ENCODE assay signal across 18 cellular contexts in genomic region chr2:119701352-119701751, GRCh38. TPM values are rescaled to one million over a fixed set of nuclear protein-coding genes. Genes with fewer than 3 reads are reported as not detected.
A peak's percentile ranks its signal among the peaks of the same experiment; 100 is the strongest.
DNase-seq lines count a peak whose midpoint lies in the region.
"Had no signal": no experiment of that assay in that cellular context is flagged by ENCODE, and none has a peak within 500 bp of the region (broad histone marks: within the 10 kb centered on the region; RNA-seq: fewer than 3 reads in every experiment).

No MANE protein-coding gene starts in this region.

- no peak overlapping the region for H3K4ac ChIP-seq in neuronal stem cell (ENCODE audit: low read length)

- H3K4me3 ChIP-seq in HUES64 (ENCODE audit: low read length), result 0 out of 2 replicates have a peak overlapping the region, but pooled peaks have one; percentile 2
- no peak overlapping the region for H3K4me3 ChIP-seq in iPS DF 6.9 (ENCODE audit: low read length)
- no peak overlapping the region for H3K4me3 ChIP-seq in neuronal stem cell (ENCODE audit: low read length in 2 of 2)
- H3K4me3 ChIP-seq: GM23248 had no signal

- no peak overlapping the region for H3K23ac ChIP-seq in neuronal stem cell (ENCODE audit: low read depth, low read length, poor library complexity)

- no peak overlapping the region for H2BK120ac ChIP-seq in neuronal stem cell (ENCODE audit: low read depth, low read length)

- H2BK15ac ChIP-seq in neuronal stem cell (ENCODE audit: low read length), result no peak overlapping the region

- H3K27me3 ChIP-seq in HUES64 (ENCODE audit: insufficient read depth, low read length) (no peaks in the 10 kb centered on the region), iPS DF 6.9 (ENCODE audit: control insufficient read depth, insufficient read depth, low read length) (no peaks in the 10 kb centered on the region), neuronal stem cell (ENCODE audit: control insufficient read depth in 3 of 3, insufficient read depth in 3 of 3, low read depth in 1 of 3, low read length in 3 of 3) (no peaks in the 10 kb centered on the region)

- WGBS in HUES64, result 22% methylated on average over 12 of the region's 12 CpGs
- no CpG with 5 or more reads among the region's 12 CpGs for WGBS in iPS DF 6.9 (ENCODE audit: insufficient coverage, insufficient read length)
- WGBS in neuronal stem cell (ENCODE audit: extremely low coverage in 2 of 2, insufficient read length in 2 of 2, insufficient replicate concordance in 1 of 2), 2 donors, result no CpG with 5 or more reads among the region's 12 CpGs

- H3K9ac ChIP-seq in ES-I3 (ENCODE audit: low read depth, low read length) (peak overlapping the region; percentile 24; the same call in 1 of the 2 replicates), HUES64 (ENCODE audit: low read depth, low read length) (peak overlapping the region; percentile 53; the same call in 1 of the 2 replicates), neuronal stem cell (ENCODE audit: low read depth, low read length, poor library complexity) (no peak overlapping the region)
- H3K9ac ChIP-seq: GM23248, KMS-11 had no signal

- no peak overlapping the region for H4K8ac ChIP-seq in neuronal stem cell (ENCODE audit: low read depth, low read length)

- peak overlapping the region; percentile 74 for H2AFZ ChIP-seq in neuronal stem cell (ENCODE audit: low read length)
- H2AFZ ChIP-seq: GM23248 had no signal

- DNase-seq in iPS DF 6.9 (ENCODE audit: low read depth, low spot score) (no peak), neuronal stem cell (ENCODE audit: low spot score) (no peak), NCI-H2196 (lab: John Stamatoyannopoulos, UW; ENCODE audit: unreplicated experiment) (no peak), NCI-H1105 treated with DMSO at 0.1 percent for 48 hours (lab: John Stamatoyannopoulos, UW) (no peak), cerebellum (ENCODE audit: low spot score) (no peak), DMS53 treated with DMSO at 0.1 percent for 48 hours (lab: John Stamatoyannopoulos, UW; ENCODE audit: unreplicated experiment) (no peak)
- DNase-seq: DMS 273 treated with DMSO at 0.1 percent for 48 hours; GM23248; NCI-H1048; NCI-H1694; NCI-H226; NCI-H526 treated with DMSO at 0.1 percent for 48 hours; NK-92 treated with Interleukin-12 subunit alpha and Interleukin-12 subunit beta, amount 100 ng/mL, for 24 hours; SIG-M5 had no signal

- H3K27ac ChIP-seq in HUES64 (ENCODE audit: low read depth, low read length) (peak overlapping the region; percentile 97), iPS DF 6.9 (ENCODE audit: low read length) (peak overlapping the region; percentile 7), neuronal stem cell (replicated peaks; ENCODE audit: low read length) (no peak overlapping the region)
- H3K27ac ChIP-seq: C4-2B, GM23248, KMS-11 had no signal

- H3K79me1 ChIP-seq in neuronal stem cell (ENCODE audit: low read depth, low read length), result no peaks in the 10 kb centered on the region

- H3K18ac ChIP-seq in neuronal stem cell (ENCODE audit: low read length), result peak overlapping the region; percentile 32

- no peak overlapping the region for H2BK12ac ChIP-seq in neuronal stem cell (ENCODE audit: low read length)

- H3K4me1 ChIP-seq in ES-I3 (ENCODE audit: insufficient read depth, low read length), result peaks cover 32% of the 10 kb centered on the region
- H3K4me1 ChIP-seq in HUES64 (ENCODE audit: insufficient read depth, low read length), result peaks cover 49% of the 10 kb centered on the region
- H3K4me1 ChIP-seq in iPS DF 6.9 (ENCODE audit: control insufficient read depth, insufficient read depth, low read length), result peaks cover 8% of the 10 kb centered on the region; the same call in 1 of the 2 replicates
- peaks cover 23 to 30% of the 10 kb centered on the region in 2 donors for H3K4me1 ChIP-seq in neuronal stem cell (ENCODE audit: control insufficient read depth in 2 of 2, insufficient read depth in 1 of 2, low read depth in 1 of 2, low read length in 2 of 2)

- H3K36me3 ChIP-seq in ES-I3 (ENCODE audit: insufficient read depth, low read length) (no peaks in the 10 kb centered on the region), HUES64 (ENCODE audit: insufficient read depth, low read length) (no peaks in the 10 kb centered on the region), iPS DF 6.9 (ENCODE audit: control insufficient read depth, insufficient read depth, low read length) (no peaks in the 10 kb centered on the region), neuronal stem cell (replicated peaks in 1 of 2; ENCODE audit: control insufficient read depth in 2 of 2, insufficient read depth in 2 of 2, low read length in 2 of 2) (no peaks in the 10 kb centered on the region)

- no peak overlapping the region for H2AK5ac ChIP-seq in neuronal stem cell (ENCODE audit: low read depth, low read length)

- H4K91ac ChIP-seq in neuronal stem cell (ENCODE audit: low read depth, low read length, poor library complexity), result no peak overlapping the region

- no peak overlapping the region for H2BK5ac ChIP-seq in neuronal stem cell (ENCODE audit: low read length)

- no peak overlapping the region for H3K4me2 ChIP-seq in neuronal stem cell (ENCODE audit: insufficient read depth, low read length, poor library complexity, severe bottlenecking)
- H3K4me2 ChIP-seq: KMS-11 had no signal

- H3K9me3 ChIP-seq in ES-I3 (ENCODE audit: control insufficient read depth, insufficient read depth, low read length), result no peaks in the 10 kb centered on the region
- peaks cover 9% of the 10 kb centered on the region; the same call in 1 of the 2 replicates for H3K9me3 ChIP-seq in HUES64 (ENCODE audit: insufficient read depth, low read depth, low read length)
- no peaks in the 10 kb centered on the region for H3K9me3 ChIP-seq in iPS DF 6.9 (ENCODE audit: control insufficient read depth, insufficient read depth, low read length)
- peaks cover 0 to 6% of the 10 kb centered on the region in 2 donors for H3K9me3 ChIP-seq in neuronal stem cell (replicated peaks in 1 of 2; ENCODE audit: control insufficient read depth in 2 of 2, insufficient read depth in 1 of 2, low read depth in 1 of 2, low read length in 2 of 2)

- no peak overlapping the region for H3K14ac ChIP-seq in neuronal stem cell (ENCODE audit: low read length)

RNA-seq across cellular contexts. Expression of gene TMEM177, which starts 22.4 kb away (rescaled TPM):
- 31.3 TPM for polyA plus RNA-seq in HUES64 (2013, experiment 1 of 2)
- 25.7 TPM for polyA plus RNA-seq in HUES64 (2013, experiment 2 of 2)
- 17.9 TPM for polyA plus RNA-seq in neuronal stem cell (2013, experiment 1 of 2)
- 17.5 TPM for polyA plus RNA-seq in neuronal stem cell (2013, experiment 2 of 2)
- total RNA-seq in cerebellum, result 8.6 TPM

RNA-seq across cellular contexts. Expression of gene PTPN4, which starts 58.4 kb away (rescaled TPM):
- 31.4 TPM for polyA plus RNA-seq in HUES64 (2013, experiment 1 of 2)
- 26.8 TPM for polyA plus RNA-seq in HUES64 (2013, experiment 2 of 2)
- 7.7 TPM for polyA plus RNA-seq in neuronal stem cell (2013, experiment 1 of 2)
- polyA plus RNA-seq in neuronal stem cell (2013, experiment 2 of 2), result 9.5 TPM
- 78.5 TPM for total RNA-seq in cerebellum
